In genomic region chr10:75238182-75239180, GRCh38 we compare ENCODE assay signal across 1 cellular context.
TF ChIP-seq lines count a peak whose summit lies in the region.

No MANE protein-coding gene starts in this region.

TF ChIP-seq in WTC11, 78 proteins besides CTCF, POLR2A, EP300 and RAD21 (continued from another document):
- TF ChIP-seq USF1 (CRISPR knock-in tag; IDR thresholded peaks at IDR 0.05) (no peak), ZNF138 (CRISPR knock-in tag; conservative IDR thresholded peaks at IDR 0.05) (no peak), NFATC4 (CRISPR knock-in tag; IDR thresholded peaks at IDR 0.05) (no peak), USF2 (CRISPR knock-in tag; IDR thresholded peaks at IDR 0.05) (peak; percentile 42; the same call in 1 of the 2 replicates)
